Comparison of ENCODE assay signal across 16 cellular contexts in the genomic region with DNA sequence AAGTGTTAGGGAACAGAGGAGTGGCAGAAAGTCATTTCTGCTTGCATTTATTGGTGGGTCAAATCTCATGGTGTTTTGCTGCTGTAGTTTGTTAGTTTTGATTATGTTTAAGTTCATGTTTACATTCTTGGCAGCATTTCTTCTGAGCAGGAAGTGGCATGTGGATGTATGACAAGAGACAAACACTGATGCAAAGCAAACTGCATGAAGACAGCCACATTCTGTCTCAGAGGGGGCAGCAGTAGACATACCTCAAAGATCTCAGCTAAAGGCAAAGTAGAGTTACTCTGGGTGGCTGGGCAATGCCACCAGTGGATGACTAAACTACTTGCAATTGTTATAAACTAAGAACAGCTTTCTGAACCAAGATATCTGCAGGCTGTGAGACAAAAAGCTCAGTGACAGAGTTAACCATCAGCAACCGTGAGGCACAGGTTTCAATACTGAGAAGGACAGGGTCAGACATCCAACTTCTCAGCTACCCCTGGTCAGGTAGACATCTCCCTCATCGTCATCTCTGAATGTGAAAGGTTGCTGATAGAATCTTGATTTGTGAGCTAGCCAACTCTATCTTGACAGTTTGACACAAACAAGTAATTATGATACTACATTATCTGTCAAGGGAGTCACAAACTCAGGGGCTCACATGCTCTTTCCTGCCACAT. TPM values are rescaled to one million over a fixed set of nuclear protein-coding genes. Genes with fewer than 3 reads are reported as not detected.
DNase-seq lines count a peak whose midpoint lies in the region; ATAC-seq and TF ChIP-seq lines count a peak whose summit lies in the region.
"Had no signal": no experiment of that assay in that cellular context is flagged by ENCODE, and none has a peak within 500 bp of the region (broad histone marks: within the 10 kb centered on the region; RNA-seq: fewer than 3 reads in every experiment).

No MANE protein-coding gene starts in this region.

- H3K4me1 ChIP-seq in BLaER1 (peaks cover 7% of the 10 kb centered on the region), HUES48 (ENCODE audit: control insufficient read depth, insufficient read depth, low read length) (peaks cover 48% of the 10 kb centered on the region), uterus (no peaks in the 10 kb centered on the region)
- H3K4me1 ChIP-seq: BE2C, right atrium auricular region had no signal

- intact Hi-C loops in uterus (cut with DNase I; ENCODE audit: low total_unique reads): no loop called here

- H3K27me3 ChIP-seq in BLaER1 (no peaks in the 10 kb centered on the region), HUES48 (ENCODE audit: control insufficient read depth, insufficient read depth, low read length) (no peaks in the 10 kb centered on the region), uterus (no peaks in the 10 kb centered on the region)
- H3K27me3 ChIP-seq: BE2C, right atrium auricular region, vagina had no signal

- H3K9me3 ChIP-seq in BLaER1 (peaks cover 33% of the 10 kb centered on the region), HUES48 (ENCODE audit: control insufficient read depth, insufficient read depth, low read length) (no peaks in the 10 kb centered on the region), uterus (no peaks in the 10 kb centered on the region)
- H3K9me3 ChIP-seq: BE2C, vagina had no signal

- DNase-seq in epithelial cell of prostate (ENCODE audit: low read depth, low spot score) (no peak), uterus (no peak), Ammon's horn (ENCODE audit: low spot score) (no peak), NCI-H2196 treated with DMSO at 0.1 percent for 48 hours (lab: John Stamatoyannopoulos, UW; ENCODE audit: unreplicated experiment) (no peak), OCI-M2 (lab: John Stamatoyannopoulos, UW; ENCODE audit: unreplicated experiment) (no peak)
- DNase-seq: activated effector memory CD4-positive, alpha-beta T cell treated with anti-CD3 and anti-CD28 coated beads, Interleukin-2, amount 50 U/mL, for 16 hours; BE2C; kidney glomerular epithelial cell; naive thymus-derived CD8-positive, alpha-beta T cell; stimulated activated CD4-positive, alpha-beta T cell treated with anti-CD3 and anti-CD28 coated beads, Interleukin-4, amount 100 ng/mL, for 1 hour; stimulated activated naive CD4-positive, alpha-beta T cell had no signal

- H3K36me3 ChIP-seq in BLaER1: peaks cover 6% of the 10 kb centered on the region; the same call in 1 of the 2 replicates
- peaks cover 45% of the 10 kb centered on the region for H3K36me3 ChIP-seq in HUES48 (ENCODE audit: control insufficient read depth, insufficient read depth, low read length)
- H3K36me3 ChIP-seq in uterus: no peaks in the 10 kb centered on the region
- H3K36me3 ChIP-seq: BE2C, right atrium auricular region, vagina had no signal

- peak; percentile 68 for ATAC-seq in GM18498 (IDR thresholded peaks at IDR 0.05; ENCODE audit: unreplicated experiment)
- ATAC-seq: naive thymus-derived CD8-positive, alpha-beta T cell had no signal

- TF ChIP-seq POLR2A in uterus (IDR thresholded peaks at IDR 0.05): no peak

- no peak overlapping the region for H3K4me2 ChIP-seq in BLaER1

- H3K4me3 ChIP-seq in BLaER1 (no peak overlapping the region), HUES48 (ENCODE audit: low read depth, low read length) (no peak overlapping the region), uterus (no peak overlapping the region)
- H3K4me3 ChIP-seq: right atrium auricular region, vagina had no signal

- H3K9ac ChIP-seq in BLaER1: 0 out of 2 replicates have a peak overlapping the region, but pooled peaks have one; percentile 36
- H3K9ac ChIP-seq in HUES48 (ENCODE audit: low read depth, low read length): no peak overlapping the region; the same call in 1 of the 2 replicates

- no peaks in the 10 kb centered on the region for H4K20me1 ChIP-seq in BLaER1

- no peak for TF ChIP-seq CTCF in uterus (IDR thresholded peaks at IDR 0.05)

- no peak overlapping the region for H3K27ac ChIP-seq in BLaER1
- H3K27ac ChIP-seq in HUES48 (ENCODE audit: low read depth, low read length): peak overlapping the region; percentile 15
- H3K27ac ChIP-seq in epithelial cell of prostate: peak overlapping the region; percentile 9
- H3K27ac ChIP-seq in uterus: no peak overlapping the region
- H3K27ac ChIP-seq: right atrium auricular region, vagina had no signal

RNA-seq across cellular contexts. Expression of gene GALNT3, which starts 16.4 kb away (rescaled TPM):
- 10 to 100 TPM in 1 of 4 donors, 1 to 10 TPM in 1, under 1 TPM in 1, not detected in 1; 0.29 to 17.7 (median 1.6) TPM for total RNA-seq in uterus

Comparison
In these comparisons a context has a peak if more than half of its experiments do, and no peak if none do; other contexts are left out.
1. H3K27ac ChIP-seq: peak in HUES48 (single experiment) and epithelial cell of prostate (single experiment); none in BLaER1 (single experiment) and uterus (0 of 2).